ENCODE assay signal across 11 cellular contexts in the genomic region with DNA sequence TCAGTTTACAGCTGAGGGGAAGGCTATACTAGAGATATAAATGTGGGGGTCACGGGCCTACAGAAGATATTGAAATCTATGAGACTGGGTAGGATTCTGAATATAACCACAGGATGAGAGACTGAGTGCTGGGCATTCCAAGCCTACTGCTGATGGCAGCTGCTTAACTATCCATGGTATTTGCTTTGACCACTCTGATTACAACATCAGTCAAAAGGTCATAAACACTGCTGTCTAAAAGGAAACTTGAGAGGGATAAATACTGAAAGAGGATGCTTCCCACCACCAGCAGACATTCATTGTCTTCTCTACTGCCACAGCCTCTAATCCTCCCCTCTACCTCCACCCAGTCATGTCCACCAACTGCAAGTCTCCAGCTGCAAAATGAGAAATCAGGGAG. TPM values are rescaled to one million over a fixed set of nuclear protein-coding genes. Genes with fewer than 3 reads are reported as not detected.
DNase-seq lines count a peak whose midpoint lies in the region; ATAC-seq and TF ChIP-seq lines count a peak whose summit lies in the region.
"Had no signal": no experiment of that assay in that cellular context is flagged by ENCODE, and none has a peak within 500 bp of the region (broad histone marks: within the 10 kb centered on the region; RNA-seq: fewer than 3 reads in every experiment).

No MANE protein-coding gene starts in this region.

- peaks cover 86% of the 10 kb centered on the region for H3K4me1 ChIP-seq in CD4-positive, alpha-beta memory T cell (ENCODE audit: insufficient read depth, low read length)
- peaks cover 17% of the 10 kb centered on the region for H3K4me1 ChIP-seq in ovary (ENCODE audit: insufficient read depth)

- no peak overlapping the region for H3K4me3 ChIP-seq in CD4-positive, alpha-beta memory T cell (ENCODE audit: low read length in 2 of 2)
- H3K4me3 ChIP-seq in brain microvascular endothelial cell (ENCODE audit: low read depth, low read length): no peak overlapping the region
- no peak overlapping the region for H3K4me3 ChIP-seq in ovary

- WGBS in ovary, 3 donors: 46 to 79% (median 61%) methylated on average over 1 of the region's 1 CpG

- TF ChIP-seq POLR2A in ovary (IDR thresholded peaks at IDR 0.05): no peak

- POLR2A ChIA-PET in CD4-positive, alpha-beta memory T cell (lab: Charles Lee; ENCODE audit: partially characterized antibody): no interaction called here

- in situ Hi-C loops in brain microvascular endothelial cell (cut with HindIII; ENCODE audit: low pct_ligation_motif_present, low sequenced_read_pairs): no loop called here

- no peaks in the 10 kb centered on the region for H3K27me3 Mint-ChIP-seq in CD4-positive, alpha-beta memory T cell
- no peaks in the 10 kb centered on the region for H3K27me3 Mint-ChIP-seq in natural killer cell (ENCODE audit: low read depth in 2 of 2)

- no peak for TF ChIP-seq EP300 in ovary (IDR thresholded peaks at IDR 0.05)

- intact Hi-C loops in CD4-positive, alpha-beta memory T cell (cut with micrococcal nuclease): no loop called here
- intact Hi-C loops in natural killer cell (cut with micrococcal nuclease): no loop called here
- intact Hi-C loops in ovary (cut with DNase I): no loop called here

- H3K9me3 Mint-ChIP-seq in CD4-positive, alpha-beta memory T cell: peaks cover 0 to 5% (median 0%) of the 10 kb centered on the region in 8 donors
- no peaks in the 10 kb centered on the region for H3K9me3 Mint-ChIP-seq in natural killer cell

- H3K4me1 Mint-ChIP-seq in CD4-positive, alpha-beta memory T cell: peaks cover 66 to 98% (median 81%) of the 10 kb centered on the region in 4 donors
- H3K4me1 Mint-ChIP-seq in natural killer cell: peaks cover 76 to 82% of the 10 kb centered on the region in 2 donors

- H3K27ac ChIP-seq in CD4-positive, alpha-beta memory T cell (ENCODE audit: low read depth, low read length): no peak overlapping the region
- H3K27ac ChIP-seq in brain microvascular endothelial cell (peak overlapping the region; percentile 73), ovary (no peak overlapping the region)

- no peaks in the 10 kb centered on the region for H3K9me3 ChIP-seq in CD4-positive, alpha-beta memory T cell (ENCODE audit: control insufficient read depth in 1 of 2, low read length in 2 of 2)
- no peaks in the 10 kb centered on the region for H3K9me3 ChIP-seq in ovary

- H3K36me3 ChIP-seq in CD4-positive, alpha-beta memory T cell (ENCODE audit: insufficient read depth, low read length): peaks cover 53% of the 10 kb centered on the region
- H3K36me3 ChIP-seq in brain microvascular endothelial cell (replicated peaks) (peaks cover 48% of the 10 kb centered on the region), ovary (no peaks in the 10 kb centered on the region)

- DNase-seq in CD4-positive, alpha-beta memory T cell: no peak
- peak; percentile 96 for DNase-seq in LHCN-M2 (ENCODE audit: low read depth)
- peak; percentile 86 for DNase-seq in brain microvascular endothelial cell
- no peak for DNase-seq in natural killer cell
- DNase-seq in Kasumi-1 (lab: John Stamatoyannopoulos, UW): no peak
- DNase-seq in ovary: no peak
- DNase-seq in activated gamma-delta T cell treated with Interleukin-2 at 50 U/mL for 16 hours: no peak
- DNase-seq in activated CD4-positive, CD25-positive, alpha-beta regulatory T cell (lab: John Stamatoyannopoulos, UW): no peak
- DNase-seq: effector CD4-positive, alpha-beta T cell; left cardiac atrium; NCI-H1694 had no signal

- CTCF ChIA-PET in CD4-positive, alpha-beta memory T cell (lab: Charles Lee; ENCODE audit: partially characterized antibody): interaction anchor here (1.4 kb wide), 1 partner anchor 10 kb away, joined by 3 read pairs; no protein-coding TSS in a partner anchor

- peak overlapping the region in 7 of 8 donors; percentile 34 to 97 (median 57) for H3K4me3 Mint-ChIP-seq in CD4-positive, alpha-beta memory T cell
- H3K4me3 Mint-ChIP-seq in natural killer cell: no peak overlapping the region

- no peaks in the 10 kb centered on the region for H3K27me3 ChIP-seq in CD4-positive, alpha-beta memory T cell (ENCODE audit: insufficient read depth, low read length)
- H3K27me3 ChIP-seq in brain microvascular endothelial cell (replicated peaks) (no peaks in the 10 kb centered on the region), ovary (no peaks in the 10 kb centered on the region)

- no peak for ATAC-seq in natural killer cell
- ATAC-seq: left cardiac atrium had no signal

- TF ChIP-seq CTCF in brain microvascular endothelial cell (IDR thresholded peaks at IDR 0.05; ENCODE audit: low read depth, low read length, missing control alignments): no peak
- no peak for TF ChIP-seq CTCF in natural killer cell (IDR thresholded peaks at IDR 0.05)
- no peak for TF ChIP-seq CTCF in ovary (IDR thresholded peaks at IDR 0.05)

- H3K27ac Mint-ChIP-seq in CD4-positive, alpha-beta memory T cell: peak overlapping the region in 6 of 7 donors; percentile 11 to 94 (median 51)
- peak overlapping the region; percentile 17 to 53 for H3K27ac Mint-ChIP-seq in natural killer cell

- H3K36me3 Mint-ChIP-seq in CD4-positive, alpha-beta memory T cell: peaks cover 48 to 86% of the 10 kb centered on the region in 2 donors
- peaks cover 16% of the 10 kb centered on the region for H3K36me3 Mint-ChIP-seq in natural killer cell

RNA-seq across cellular contexts. Expression of gene ZNF622, which starts 3.8 kb away (rescaled TPM):
- 10 to 100 TPM; 32.2 to 34.8 TPM for total RNA-seq in CD4-positive, alpha-beta memory T cell
- 10 to 100 TPM; 56.9 to 71.8 TPM for polyA plus RNA-seq in CD4-positive, alpha-beta memory T cell
- total RNA-seq in LHCN-M2 (2014; rRNA removed) (40.4 and 50.9 TPM in 2 replicates), natural killer cell (10 to 100 TPM; 36.3 to 45.9 (median 42.9) TPM), ovary (10 to 100 TPM; 18.0 to 25.0 (median 20.4) TPM)
- polyA plus RNA-seq in LHCN-M2 (2012): 55.3 TPM
- 10 to 100 TPM; 24.5 to 27.2 TPM for polyA plus RNA-seq in ovary

Comparison
In these comparisons a context has a peak if more than half of its experiments do, and no peak if none do; other contexts are left out.
1. DNase-seq: peak in LHCN-M2 (single experiment) and brain microvascular endothelial cell (single experiment); none in CD4-positive, alpha-beta memory T cell (0 of 5), natural killer cell (single experiment), Kasumi-1 (0 of 2), ovary (0 of 5), activated gamma-delta T cell treated with Interleukin-2 at 50 U/mL for 16 hours (single experiment) and activated CD4-positive, CD25-positive, alpha-beta regulatory T cell (0 of 4).